ENCODE assay signal across 8 cellular contexts in the genomic region with DNA sequence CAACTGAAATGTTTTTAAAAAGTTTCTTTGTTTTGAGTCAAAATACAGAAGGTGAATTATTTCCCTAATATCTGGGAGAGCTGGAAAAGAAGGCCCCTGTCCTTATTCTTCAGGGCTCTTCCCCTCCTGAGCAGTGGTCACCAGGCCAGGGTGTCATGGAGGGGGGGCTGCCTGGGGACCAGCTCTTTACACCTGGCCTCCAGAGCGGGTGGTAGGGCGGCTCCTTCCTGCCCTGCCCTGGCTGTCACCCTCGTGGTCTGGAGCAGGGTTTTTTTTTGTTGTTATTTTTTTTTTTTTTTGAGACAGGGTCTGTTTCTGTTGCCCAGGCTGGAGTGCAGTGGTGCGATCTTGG. TPM values are rescaled to one million over a fixed set of nuclear protein-coding genes. Genes with fewer than 3 reads are reported as not detected.
DNase-seq lines count a peak whose midpoint lies in the region; ATAC-seq, FAIRE-seq and TF ChIP-seq lines count a peak whose summit lies in the region.

No MANE protein-coding gene starts in this region.

- no peaks in the 10 kb centered on the region; the same call in 1 of the 2 replicates for H3K9me3 ChIP-seq in AG04450 (ENCODE audit: control insufficient read depth, insufficient read depth, low read length)
- H3K9me3 ChIP-seq in RWPE2 (ENCODE audit: severe bottlenecking) = no peaks in the 10 kb centered on the region

- ATAC-seq in RWPE2 (ENCODE audit: low read depth) (0 out of 3 replicates have a peak, but pooled peaks have one; percentile 8), GM19397 (IDR thresholded peaks at IDR 0.05; ENCODE audit: unreplicated experiment) (no peak)

- H3K27me3 ChIP-seq in AG04450 (ENCODE audit: control insufficient read depth, insufficient read depth, low read length) (no peaks in the 10 kb centered on the region), RWPE2 (ENCODE audit: insufficient read depth, poor library complexity, severe bottlenecking) (no peaks in the 10 kb centered on the region)

- H3K4me3 ChIP-seq in AG04450 (ENCODE audit: low read depth, low read length) (peak overlapping the region; percentile 31; the same call in 1 of the 2 replicates), RWPE2 (ENCODE audit: severe bottlenecking) (no peak overlapping the region)

- H3K27ac Mint-ChIP-seq in nephron progenitor cell = peak overlapping the region; percentile 48

- CTCF ChIA-PET in AG04450 (lab: Charles Lee) = interaction anchor here (0.7 to 2.9 kb wide), 4 partner anchors 40 to 147 kb away, joined by 5 to 13 read pairs (median 10); a partner anchor contains a TSS

- H3K4me1 ChIP-seq in RWPE2 (ENCODE audit: insufficient read depth, poor library complexity, severe bottlenecking) = peaks cover 18% of the 10 kb centered on the region

- TF ChIP-seq CTCF in AG04450 (IDR thresholded peaks at IDR 0.05; ENCODE audit: low read depth, low read length) (no peak), RWPE2 (IDR thresholded peaks at IDR 0.05; ENCODE audit: poor library complexity, severe bottlenecking) (no peak), nephron progenitor cell (IDR thresholded peaks at IDR 0.05) (no peak), GM10266 (IDR thresholded peaks at IDR 0.05; ENCODE audit: control insufficient read depth, insufficient read depth, low read depth, missing control alignments) (no peak)

- peak; percentile 4 for FAIRE-seq in endometrium (lab: Jason Lieb, UNC)

- peaks cover 79% of the 10 kb centered on the region for H3K4me1 Mint-ChIP-seq in nephron progenitor cell

- POLR2A ChIA-PET in AG04450 (lab: Yijun Ruan, JAX) = interaction anchor here (0.9 to 1.3 kb wide), 3 partner anchors 38 to 87 kb away, joined by 3 to 6 read pairs (median 5); no protein-coding TSS in a partner anchor

- H3K27me3 Mint-ChIP-seq in nephron progenitor cell (ENCODE audit: low read depth, poor library complexity) = peaks cover 3% of the 10 kb centered on the region

- H3K4me3 Mint-ChIP-seq in nephron progenitor cell = peak overlapping the region; percentile 34

- no peak for DNase-seq in AG04450 (ENCODE audit: low read depth, low spot score)
- DNase-seq in RWPE2 (ENCODE audit: low spot score) = no peak
- DNase-seq in nephron progenitor cell = no peak
- no peak for DNase-seq in iPS-NIHi11 (ENCODE audit: low spot score)
- DNase-seq in GM10266 (ENCODE audit: extremely low spot score) = no peak
- no peak for DNase-seq in NCI-H146 treated with DMSO at 0.1 percent for 48 hours (lab: John Stamatoyannopoulos, UW; ENCODE audit: unreplicated experiment)

- no peaks in the 10 kb centered on the region for H3K9me3 Mint-ChIP-seq in nephron progenitor cell

- H3K27ac ChIP-seq in AG04450 (ENCODE audit: low read depth, low read length) (peak overlapping the region; percentile 94), RWPE2 (ENCODE audit: poor library complexity, severe bottlenecking) (peak overlapping the region; percentile 90)

- H3K36me3 ChIP-seq in RWPE2 (ENCODE audit: low read depth) = peaks cover 12% of the 10 kb centered on the region

- H3K36me3 Mint-ChIP-seq in nephron progenitor cell (ENCODE audit: low read depth) = no peaks in the 10 kb centered on the region

RNA-seq across cellular contexts. Expression of a gene that starts 6.6 kb away (rescaled TPM):
- 6.7 and 9.0 TPM in 2 replicates for polyA plus RNA-seq in AG04450 (2011; rRNA removed)
- polyA minus RNA-seq in AG04450 (2011; rRNA and poly(A)+ RNA removed) = 6.7 and 9.0 TPM in 2 replicates

RNA-seq across cellular contexts. Expression of a gene that starts 40.2 kb away (rescaled TPM):
- 9.7 and 12.6 TPM in 2 replicates for polyA plus RNA-seq in AG04450 (2011; rRNA removed)
- 4.9 and 5.7 TPM in 2 replicates for polyA minus RNA-seq in AG04450 (2011; rRNA and poly(A)+ RNA removed)
